ENCODE assay signal across 1 cellular context in genomic region chr17:61862975-61863800, GRCh38.
TF ChIP-seq lines count a peak whose summit lies in the region.

Gene BRIP1, minus strand, starts transcription at chr17:61863528. Its CDS starts 1,989 bp downstream, at chr17:61861539.

TF ChIP-seq in HepG2, 621 proteins besides CTCF, POLR2A, EP300 and RAD21 (continued from another document and continues in another):
- peak; percentile 61; the same call in 1 of the 2 replicates for TF ChIP-seq ZNF816 (CRISPR knock-in tag; IDR thresholded peaks at IDR 0.05; ENCODE audit: borderline replicate concordance)
- TF ChIP-seq ZNF317 (CRISPR knock-in tag; IDR thresholded peaks at IDR 0.05): no peak; the same call in 1 of the 2 replicates
- TF ChIP-seq MXI1 (IDR thresholded peaks at IDR 0.05; ENCODE audit: borderline replicate concordance, low read depth, low read length): peak; percentile 75; the same call in 1 of the 3 replicates
- 0 out of 2 replicates have a peak, but pooled peaks have one; percentile 16 for TF ChIP-seq KLF11 (CRISPR knock-in tag; IDR thresholded peaks at IDR 0.05)
- TF ChIP-seq ETV5 (CRISPR knock-in tag; IDR thresholded peaks at IDR 0.05; ENCODE audit: borderline replicate concordance): peak; percentile 39; the same call in 1 of the 2 replicates
- TF ChIP-seq MTA1 (CRISPR knock-in tag; IDR thresholded peaks at IDR 0.05; ENCODE audit: borderline replicate concordance): peak; percentile 60; the same call in 1 of the 2 replicates
- peak; percentile 97 for TF ChIP-seq HBP1 (CRISPR knock-in tag; IDR thresholded peaks at IDR 0.05; ENCODE audit: low read depth)
- TF ChIP-seq ZMYM4 (CRISPR knock-in tag; IDR thresholded peaks at IDR 0.05): peak; percentile 98
- TF ChIP-seq RFX5 (IDR thresholded peaks at IDR 0.05; ENCODE audit: low read depth, low read length): peak; percentile 53
- TF ChIP-seq ZNF383 (CRISPR knock-in tag; IDR thresholded peaks at IDR 0.05; ENCODE audit: borderline replicate concordance): peak; percentile 84; the same call in 1 of the 2 replicates
- TF ChIP-seq SKI (IDR thresholded peaks at IDR 0.05; ENCODE audit: partially characterized antibody): peak; percentile 33
- TF ChIP-seq GATAD1 (CRISPR knock-in tag; IDR thresholded peaks at IDR 0.05): peak; percentile 85
- no peak for TF ChIP-seq BHLHE40 (IDR thresholded peaks at IDR 0.05; ENCODE audit: low read length)
- peak; percentile 68; the same call in 1 of the 2 replicates for TF ChIP-seq KLF15 (CRISPR knock-in tag; IDR thresholded peaks at IDR 0.05; ENCODE audit: borderline replicate concordance)
- TF ChIP-seq RORA (CRISPR knock-in tag; IDR thresholded peaks at IDR 0.05): no peak
- no peak for TF ChIP-seq MYNN (CRISPR knock-in tag; IDR thresholded peaks at IDR 0.05; ENCODE audit: low read depth)
- peak; percentile 58; the same call in 1 of the 2 replicates for TF ChIP-seq ZNF44 (CRISPR knock-in tag; IDR thresholded peaks at IDR 0.05)
- TF ChIP-seq PRPF4 (IDR thresholded peaks at IDR 0.05; ENCODE audit: low read depth, low read length, poor library complexity, severe bottlenecking): no peak
- peak; percentile 84 for TF ChIP-seq MYPOP (CRISPR knock-in tag; IDR thresholded peaks at IDR 0.05)
- 0 out of 2 replicates have a peak, but pooled peaks have one; percentile 34 for TF ChIP-seq ZNF564 (CRISPR knock-in tag; IDR thresholded peaks at IDR 0.05)
- 0 out of 2 replicates have a peak, but pooled peaks have one; percentile 25 for TF ChIP-seq ZNF580 (CRISPR knock-in tag; IDR thresholded peaks at IDR 0.05; ENCODE audit: borderline replicate concordance, low read depth)
- TF ChIP-seq CSRNP2 (CRISPR knock-in tag; conservative IDR thresholded peaks at IDR 0.05; ENCODE audit: low read depth): no peak
- peak; percentile 77 for TF ChIP-seq PTBP1 (IDR thresholded peaks at IDR 0.05; ENCODE audit: low read depth, low read length, poor library complexity, severe bottlenecking)
- no peak for TF ChIP-seq ZBTB26 (CRISPR knock-in tag; IDR thresholded peaks at IDR 0.05; ENCODE audit: borderline replicate concordance)
- peak; percentile 30; the same call in 1 of the 2 replicates for TF ChIP-seq SMYD3 (CRISPR knock-in tag; IDR thresholded peaks at IDR 0.05)
- peak; percentile 35 for TF ChIP-seq YY1 (IDR thresholded peaks at IDR 0.05; ENCODE audit: insufficient read depth, insufficient replicate concordance, low read depth, low read length)
- 0 out of 2 replicates have a peak, but pooled peaks have one; percentile 50 for TF ChIP-seq GLI4 (CRISPR knock-in tag; IDR thresholded peaks at IDR 0.05; ENCODE audit: borderline replicate concordance)
- TF ChIP-seq REL (CRISPR knock-in tag; conservative IDR thresholded peaks at IDR 0.05): 0 out of 2 replicates have a peak, but pooled peaks have one; percentile 32
- peak; percentile 78; the same call in 1 of the 2 replicates for TF ChIP-seq ZBTB42 (CRISPR knock-in tag; IDR thresholded peaks at IDR 0.05)
- TF ChIP-seq ZNF343 (CRISPR knock-in tag; IDR thresholded peaks at IDR 0.05): peak; percentile 43; the same call in 1 of the 2 replicates
- no peak for TF ChIP-seq DBP (CRISPR knock-in tag; IDR thresholded peaks at IDR 0.05; ENCODE audit: not compliant biosample characterization)
- TF ChIP-seq ZFYVE20 (CRISPR knock-in tag; IDR thresholded peaks at IDR 0.05; ENCODE audit: borderline replicate concordance, low read depth): 0 out of 2 replicates have a peak, but pooled peaks have one; percentile 56
- peak; percentile 84 for TF ChIP-seq ZNF883 (CRISPR knock-in tag; IDR thresholded peaks at IDR 0.05; ENCODE audit: not compliant biosample characterization)
- TF ChIP-seq DMAP1 (CRISPR knock-in tag; IDR thresholded peaks at IDR 0.05): peak; percentile 64; the same call in 1 of the 2 replicates
- TF ChIP-seq ZNF891 (CRISPR knock-in tag; IDR thresholded peaks at IDR 0.05): 0 out of 2 replicates have a peak, but pooled peaks have one; percentile 65
- 0 out of 2 replicates have a peak, but pooled peaks have one; percentile 43 for TF ChIP-seq ZNF451 (CRISPR knock-in tag; IDR thresholded peaks at IDR 0.05)
- no peak for TF ChIP-seq SP1 (IDR thresholded peaks at IDR 0.05)
- peak; percentile 39; the same call in 1 of the 2 replicates for TF ChIP-seq SP1 (CRISPR knock-in tag; IDR thresholded peaks at IDR 0.05)
- TF ChIP-seq REPIN1 (CRISPR knock-in tag; IDR thresholded peaks at IDR 0.05; ENCODE audit: borderline replicate concordance, low read depth): peak; percentile 59
- 0 out of 2 replicates have a peak, but pooled peaks have one; percentile 40 for TF ChIP-seq MYC (CRISPR knock-in tag; IDR thresholded peaks at IDR 0.05; ENCODE audit: borderline replicate concordance)
- 0 out of 2 replicates have a peak, but pooled peaks have one; percentile 54 for TF ChIP-seq MLX (CRISPR knock-in tag; IDR thresholded peaks at IDR 0.05)
- TF ChIP-seq ZNF446 (CRISPR knock-in tag; IDR thresholded peaks at IDR 0.05): no peak
- no peak for TF ChIP-seq HIC2 (CRISPR knock-in tag; IDR thresholded peaks at IDR 0.05; ENCODE audit: low read depth)
- peak; percentile 89 for TF ChIP-seq SIN3B (IDR thresholded peaks at IDR 0.05; ENCODE audit: low read length)
- TF ChIP-seq PHF8 (CRISPR knock-in tag; IDR thresholded peaks at IDR 0.05): peak; percentile 83
- TF ChIP-seq XRCC5 (optimal IDR thresholded peaks at IDR 0.05; ENCODE audit: low read length): peak; percentile 64
- 0 out of 2 replicates have a peak, but pooled peaks have one; percentile 53 for TF ChIP-seq RBAK (CRISPR knock-in tag; IDR thresholded peaks at IDR 0.05)
- TF ChIP-seq TFDP1 (CRISPR knock-in tag; IDR thresholded peaks at IDR 0.05; ENCODE audit: borderline replicate concordance): peak; percentile 98
- peak; percentile 95 for TF ChIP-seq KMT2A (CRISPR knock-in tag; IDR thresholded peaks at IDR 0.05)
- no peak for TF ChIP-seq AGO1 (IDR thresholded peaks at IDR 0.05; ENCODE audit: low read depth, low read length, poor library complexity, severe bottlenecking)
- peak; percentile 22; the same call in 1 of the 2 replicates for TF ChIP-seq FOXC1 (CRISPR knock-in tag; IDR thresholded peaks at IDR 0.05; ENCODE audit: borderline replicate concordance)
- no peak for TF ChIP-seq MLLT10 (CRISPR knock-in tag; IDR thresholded peaks at IDR 0.05)
- TF ChIP-seq HMG20B (CRISPR knock-in tag; conservative IDR thresholded peaks at IDR 0.05): no peak
- peak; percentile 55; the same call in 1 of the 2 replicates for TF ChIP-seq TBX2 (CRISPR knock-in tag; IDR thresholded peaks at IDR 0.05; ENCODE audit: borderline replicate concordance)
- TF ChIP-seq IRX3 (CRISPR knock-in tag; IDR thresholded peaks at IDR 0.05; ENCODE audit: borderline replicate concordance, low read depth): peak; percentile 48; the same call in 1 of the 2 replicates
- peak; percentile 65; the same call in 1 of the 2 replicates for TF ChIP-seq ZBTB38 (CRISPR knock-in tag; IDR thresholded peaks at IDR 0.05)
- no peak; the same call in 1 of the 2 replicates for TF ChIP-seq ZNF710 (CRISPR knock-in tag; IDR thresholded peaks at IDR 0.05; ENCODE audit: borderline replicate concordance)
- TF ChIP-seq ZNF772 (CRISPR knock-in tag; IDR thresholded peaks at IDR 0.05): no peak
- TF ChIP-seq CBX5 (CRISPR knock-in tag; IDR thresholded peaks at IDR 0.05; ENCODE audit: borderline replicate concordance): no peak
- TF ChIP-seq PPARG (CRISPR knock-in tag; conservative IDR thresholded peaks at IDR 0.05): peak; percentile 49; the same call in 1 of the 2 replicates
- peak; percentile 63; the same call in 1 of the 2 replicates for TF ChIP-seq ZNF724P (CRISPR knock-in tag; IDR thresholded peaks at IDR 0.05; ENCODE audit: borderline replicate concordance)
- TF ChIP-seq SIX1 (CRISPR knock-in tag; IDR thresholded peaks at IDR 0.05; ENCODE audit: borderline replicate concordance): 0 out of 2 replicates have a peak, but pooled peaks have one; percentile 22
